22 cellular contexts compared by ENCODE assay signal in the genomic region with DNA sequence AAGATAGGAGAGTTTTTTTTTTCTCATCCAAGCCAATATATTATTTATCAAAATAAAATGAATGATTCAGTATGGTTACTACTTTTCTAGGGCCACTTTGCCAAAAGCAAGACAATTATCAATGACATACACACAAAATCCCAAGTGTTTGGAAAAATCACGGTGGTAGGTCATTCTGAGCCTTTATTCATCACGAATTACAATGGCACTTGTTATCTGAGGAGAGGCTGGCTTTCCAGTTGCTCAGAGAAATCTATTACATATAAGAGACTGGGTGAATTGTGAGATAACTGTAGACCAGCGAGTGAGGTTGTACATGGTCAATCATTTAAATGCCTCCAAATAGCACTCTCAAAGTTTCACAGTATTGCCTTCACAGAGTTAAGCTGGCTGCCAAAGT. TPM values are rescaled to one million over a fixed set of nuclear protein-coding genes. Genes with fewer than 3 reads are reported as not detected.
"Had no signal": no experiment of that assay in that cellular context is flagged by ENCODE, and none has a peak within 500 bp of the region (broad histone marks: within the 10 kb centered on the region; RNA-seq: fewer than 3 reads in every experiment).

No MANE protein-coding gene starts in this region.

- H3K27ac Mint-ChIP-seq: activated CD8-positive, alpha-beta T cell treated with anti-CD3 and anti-CD28 coated beads, Interleukin-2, amount 10 ng/mL, durations not matched to agents 7 days and 5 days; activated naive CD8-positive, alpha-beta T cell treated with anti-CD3 and anti-CD28 coated beads, Interleukin-2, amount 10 ng/mL, durations not matched to agents 7 days and 5 days; T-helper 1 cell treated with Interleukin-12 subunit alpha and Interleukin-12 subunit beta and Interleukin-4 antibody, amounts not matched to agents 30 μg/mL and 1 μg/mL, for 36 hours had no signal

- DNase-seq: activated CD4-positive, alpha-beta T cell treated with anti-CD3 and anti-CD28 coated beads for 48 hours; activated CD4-positive, alpha-beta T cell treated with anti-CD3 and anti-CD28 coated beads, Interleukin-2, amount 50 U/mL, for 4 hours; activated CD4-positive, CD25-positive, alpha-beta regulatory T cell treated with anti-CD3 and anti-CD28 coated beads, Interleukin-2, amount 50 U/mL, for 72 hours; activated CD8-positive, alpha-beta memory T cell treated with anti-CD3 and anti-CD28 coated beads, Interleukin-2, amount 50 U/mL, for 48 hours; activated CD8-positive, alpha-beta T cell treated with anti-CD3 and anti-CD28 coated beads, Interleukin-2, amount 10 ng/mL, durations not matched to agents 7 days and 5 days; activated naive CD4-positive, alpha-beta T cell treated with anti-CD3 and anti-CD28 coated beads, Interleukin-2, amount 50 U/mL, for 16 hours; activated naive CD8-positive, alpha-beta T cell treated with anti-CD3 and anti-CD28 coated beads, Interleukin-2, amount 10 ng/mL, durations not matched to agents 7 days and 5 days; activated T-cell treated with anti-CD3 and anti-CD28 coated beads, Interleukin-2, amount 50 U/mL, for 1 hour; adrenal gland; KG1; NCI-H1092; NCI-H1930; NCI-H510A treated with DMSO at 0.1 percent for 48 hours; NCI-H69; NK-92 treated with Interleukin-12 subunit alpha and Interleukin-12 subunit beta, amount 100 ng/mL, for 24 hours; Peyer's patch; Right ventricle myocardium superior; SJCRH30; SW 1271 had no signal

- H3K36me3 Mint-ChIP-seq: activated naive CD8-positive, alpha-beta T cell treated with anti-CD3 and anti-CD28 coated beads, Interleukin-2, amount 10 ng/mL, durations not matched to agents 7 days and 5 days had no signal

- H3K27me3 Mint-ChIP-seq: activated naive CD8-positive, alpha-beta T cell treated with anti-CD3 and anti-CD28 coated beads, Interleukin-2, amount 10 ng/mL, durations not matched to agents 7 days and 5 days had no signal

- H3K36me3 ChIP-seq: adrenal gland, Peyer's patch, SJCRH30 had no signal

- H3K4me3 Mint-ChIP-seq: activated CD8-positive, alpha-beta T cell treated with anti-CD3 and anti-CD28 coated beads, Interleukin-2, amount 10 ng/mL, durations not matched to agents 7 days and 5 days; activated naive CD8-positive, alpha-beta T cell treated with anti-CD3 and anti-CD28 coated beads, Interleukin-2, amount 10 ng/mL, durations not matched to agents 7 days and 5 days; T-helper 1 cell treated with Interleukin-12 subunit alpha and Interleukin-12 subunit beta and Interleukin-4 antibody, amounts not matched to agents 30 μg/mL and 1 μg/mL, for 36 hours had no signal

- H3K27ac ChIP-seq: adrenal gland, Peyer's patch, RWPE1, SJCRH30 had no signal

- ATAC-seq: activated CD8-positive, alpha-beta T cell treated with anti-CD3 and anti-CD28 coated beads, Interleukin-2, amount 10 ng/mL, durations not matched to agents 7 days and 5 days; SK-N-SH treated with all-trans-retinoic acid at 6 μM for 48 hours had no signal

- H3K4me1 Mint-ChIP-seq: activated naive CD8-positive, alpha-beta T cell treated with anti-CD3 and anti-CD28 coated beads, Interleukin-2, amount 10 ng/mL, durations not matched to agents 7 days and 5 days had no signal

- H3K27me3 ChIP-seq: Peyer's patch, SJCRH30 had no signal

- H3K9me3 Mint-ChIP-seq: T-helper 1 cell treated with Interleukin-12 subunit alpha and Interleukin-12 subunit beta and Interleukin-4 antibody, amounts not matched to agents 30 μg/mL and 1 μg/mL, for 36 hours had no signal

- H3K4me3 ChIP-seq: adrenal gland, Peyer's patch, SJCRH30 had no signal

- H3K4me1 ChIP-seq: adrenal gland, Peyer's patch, SJCRH30 had no signal

RNA-seq across cellular contexts. Expression of gene FGF12, which starts 20.4 kb away (rescaled TPM):
- total RNA-seq: activated CD8-positive, alpha-beta T cell treated with anti-CD3 and anti-CD28 coated beads, Interleukin-2, amount 10 ng/mL, durations not matched to agents 7 days and 5 days; activated naive CD8-positive, alpha-beta T cell treated with anti-CD3 and anti-CD28 coated beads, Interleukin-2, amount 10 ng/mL, durations not matched to agents 7 days and 5 days had no signal
